Comparison of ENCODE assay signal across 19 cellular contexts in the genomic region with DNA sequence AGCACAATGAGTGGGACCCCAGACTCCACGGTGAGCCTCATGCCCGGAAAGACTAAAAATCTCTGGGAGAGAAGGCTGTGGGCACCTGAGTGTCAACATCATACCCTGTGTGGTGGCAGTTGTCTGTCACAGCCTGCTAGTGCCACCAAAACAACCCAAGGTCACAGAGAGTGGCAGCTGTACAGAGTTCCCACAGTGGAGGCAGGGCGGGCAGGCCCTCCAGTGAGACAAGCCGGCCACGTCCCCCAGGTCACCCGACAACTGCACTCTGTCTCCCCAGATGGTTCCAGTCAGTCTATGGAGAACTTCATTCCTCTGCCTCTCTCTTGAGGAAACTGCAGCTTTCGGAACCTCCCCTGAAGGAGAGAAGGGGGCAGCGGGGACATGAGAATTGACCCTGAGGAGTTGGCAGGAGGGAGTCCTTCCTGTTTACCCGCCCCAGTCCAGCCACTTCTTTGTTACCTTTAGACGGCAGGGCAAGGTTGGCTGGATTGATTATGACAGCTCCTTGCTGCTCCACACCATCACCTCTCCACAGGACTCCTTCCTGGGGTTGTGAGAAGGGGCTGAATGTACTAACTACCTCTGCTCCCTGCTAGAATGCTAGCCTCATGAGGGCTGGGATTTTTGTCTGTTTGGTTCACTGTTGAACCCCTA. TPM values are rescaled to one million over a fixed set of nuclear protein-coding genes. Genes with fewer than 3 reads are reported as not detected.
DNase-seq lines count a peak whose midpoint lies in the region; ATAC-seq and TF ChIP-seq lines count a peak whose summit lies in the region.
"Had no signal": no experiment of that assay in that cellular context is flagged by ENCODE, and none has a peak within 500 bp of the region (broad histone marks: within the 10 kb centered on the region; RNA-seq: fewer than 3 reads in every experiment).

No MANE protein-coding gene starts in this region.

- H3K4me2 ChIP-seq in trophoblast cell (ENCODE audit: low read length), result no peak overlapping the region
- H3K4me2 ChIP-seq: A549 had no signal

- peaks cover 9 to 12% of the 10 kb centered on the region in 2 donors for H3K9me3 Mint-ChIP-seq in stimulated activated naive CD8-positive, alpha-beta T cell treated with anti-CD3 and anti-CD28 coated beads, Interleukin-15, amount 100 ng/mL, for 72 hours
- H3K9me3 Mint-ChIP-seq: CD4-positive, alpha-beta T cell had no signal

- no peak overlapping the region for H4K12ac ChIP-seq in trophoblast cell (ENCODE audit: low read depth, low read length)

- H3K36me3 ChIP-seq in trophoblast cell (ENCODE audit: control insufficient read depth in 1 of 2, insufficient read depth in 2 of 2, low read length in 2 of 2), result no peaks in the 10 kb centered on the region

- H2AFZ ChIP-seq in trophoblast cell (ENCODE audit: insufficient read depth, low read length, poor library complexity), result no peak overlapping the region

- H3K9me3 ChIP-seq in trophoblast cell (ENCODE audit: insufficient read depth, low read depth, low read length), result peaks cover 2% of the 10 kb centered on the region

- H2BK12ac ChIP-seq in trophoblast cell (ENCODE audit: low read length), result no peak overlapping the region

- H3K79me1 ChIP-seq in trophoblast cell (ENCODE audit: low read length), result no peaks in the 10 kb centered on the region

- no peak overlapping the region for H2BK5ac ChIP-seq in trophoblast cell (ENCODE audit: low read depth, low read length, poor library complexity)

- H3K79me2 ChIP-seq in trophoblast cell (ENCODE audit: control insufficient read depth, insufficient read depth, low read length, poor library complexity), result no peaks in the 10 kb centered on the region

- no peaks in the 10 kb centered on the region for H3K27me3 ChIP-seq in trophoblast cell (ENCODE audit: insufficient read depth, low read length)

- H3K9ac ChIP-seq in trophoblast cell (ENCODE audit: low read length), result no peak overlapping the region

- peak overlapping the region; percentile 29 for H3K4me3 ChIP-seq in trophoblast cell (ENCODE audit: low read depth, low read length)
- no peak overlapping the region for H3K4me3 ChIP-seq in lower leg skin (ENCODE audit: low read depth, poor library complexity, severe bottlenecking)
- H3K4me3 ChIP-seq: A549 had no signal

- peak; percentile 23 for ATAC-seq in stimulated activated naive CD8-positive, alpha-beta T cell treated with anti-CD3 and anti-CD28 coated beads, Interleukin-15, Interleukin-2, amounts not matched to agents 100 U/mL and 50 U/mL, for 24 hours
- ATAC-seq in stimulated activated naive CD8-positive, alpha-beta T cell treated with anti-CD3 and anti-CD28 coated beads, Interleukin-15, amount 100 ng/mL, for 72 hours, result no peak
- peak; percentile 38 for ATAC-seq in left lobe of liver
- ATAC-seq in GM19328 (IDR thresholded peaks at IDR 0.05; ENCODE audit: unreplicated experiment), result no peak
- ATAC-seq: HCT116 had no signal

- H3K27ac ChIP-seq in trophoblast cell (ENCODE audit: low read depth, low read length), result no peak overlapping the region
- H3K27ac ChIP-seq: 22Rv1, A549, C4-2B had no signal

- no peak overlapping the region for H2AK5ac ChIP-seq in trophoblast cell (ENCODE audit: low read length)

- no peak overlapping the region for H3K4ac ChIP-seq in trophoblast cell (ENCODE audit: low read depth, low read length)

- no peak for TF ChIP-seq CTCF in lower leg skin (IDR thresholded peaks at IDR 0.05)

- no peak overlapping the region for H4K8ac ChIP-seq in trophoblast cell (ENCODE audit: low read depth, low read length)

- H3K14ac ChIP-seq in trophoblast cell (ENCODE audit: low read length), result no peak overlapping the region

- H2BK120ac ChIP-seq in trophoblast cell (ENCODE audit: insufficient read depth, low read length, poor library complexity), result no peak overlapping the region

- peaks cover 17% of the 10 kb centered on the region for H3K27me3 Mint-ChIP-seq in stimulated activated naive CD8-positive, alpha-beta T cell treated with anti-CD3 and anti-CD28 coated beads, Interleukin-15, amount 100 ng/mL, for 72 hours

- H3K18ac ChIP-seq in trophoblast cell (ENCODE audit: low read length), result no peak overlapping the region

- no peaks in the 10 kb centered on the region for H3K4me1 Mint-ChIP-seq in stimulated activated naive CD8-positive, alpha-beta T cell treated with anti-CD3 and anti-CD28 coated beads, Interleukin-15, amount 100 ng/mL, for 72 hours

- no peaks in the 10 kb centered on the region for H3K4me1 ChIP-seq in trophoblast cell (ENCODE audit: control insufficient read depth in 1 of 2, insufficient read depth in 2 of 2, low read length in 2 of 2)
- H3K4me1 ChIP-seq: A549, Caco-2 had no signal

- DNase-seq in stimulated activated naive CD8-positive, alpha-beta T cell treated with anti-CD3 and anti-CD28 coated beads, Interleukin-15, Interleukin-2, amounts not matched to agents 100 U/mL and 50 U/mL, for 24 hours, result no peak
- DNase-seq in stimulated activated naive CD8-positive, alpha-beta T cell treated with anti-CD3 and anti-CD28 coated beads, Interleukin-15, amount 100 ng/mL, for 72 hours, result no peak
- DNase-seq in left lobe of liver (ENCODE audit: low spot score) (no peak), trophoblast cell (no peak), lower leg skin (ENCODE audit: low spot score in 2 of 2) (no peak)
- DNase-seq: AML-193; Caco-2; CD4-positive, alpha-beta T cell; GDM1; GOT3; HFFc6; KBM-7 had no signal

- WGBS in trophoblast cell (ENCODE audit: extremely low coverage, insufficient coverage, insufficient read length), result no CpG with 5 or more reads among the region's 10 CpGs
- WGBS in lower leg skin, 2 donors, result 72 to 77% methylated on average over 10 of the region's 10 CpGs

- no peak overlapping the region for H3K4me3 Mint-ChIP-seq in stimulated activated naive CD8-positive, alpha-beta T cell treated with anti-CD3 and anti-CD28 coated beads, Interleukin-15, amount 100 ng/mL, for 72 hours
- H3K4me3 Mint-ChIP-seq: CD4-positive, alpha-beta T cell; HFFc6; IgD-negative memory B cell had no signal

- H4K91ac ChIP-seq in trophoblast cell (ENCODE audit: low read depth, low read length), result no peak overlapping the region

- no peak for TF ChIP-seq POLR2A in lower leg skin (IDR thresholded peaks at IDR 0.05)

- no peak overlapping the region for H3K23ac ChIP-seq in trophoblast cell (ENCODE audit: low read length)

- no peak overlapping the region for H3K27ac Mint-ChIP-seq in stimulated activated naive CD8-positive, alpha-beta T cell treated with anti-CD3 and anti-CD28 coated beads, Interleukin-15, amount 100 ng/mL, for 72 hours
- H3K27ac Mint-ChIP-seq: CD4-positive, alpha-beta T cell; HFFc6; IgD-negative memory B cell had no signal

- intact Hi-C loops in lower leg skin (cut with DNase I; ENCODE audit: low total_unique reads), result no loop called here

RNA-seq across cellular contexts. Expression of a gene that starts 11.3 kb away (rescaled TPM):
- total RNA-seq in left lobe of liver (not detected), lower leg skin (not detected)
- not detected in 2 replicates for polyA plus RNA-seq in trophoblast cell (2013)
- total RNA-seq: Caco-2; CD4-positive, alpha-beta T cell; HFFc6 had no signal
- polyA plus RNA-seq: A549, BJ, IgD-negative memory B cell had no signal

RNA-seq across cellular contexts. Expression of a gene that starts 18.7 kb away (rescaled TPM):
- total RNA-seq in left lobe of liver, result not detected
- not detected in 2 replicates for polyA plus RNA-seq in trophoblast cell (2013)
- 1 to 10 TPM in 2 of 4 donors, under 1 TPM in 2; 0.42 to 1.2 (median 0.82) TPM for total RNA-seq in lower leg skin
- total RNA-seq: Caco-2; CD4-positive, alpha-beta T cell; HFFc6 had no signal
- polyA plus RNA-seq: A549, BJ, IgD-negative memory B cell had no signal

RNA-seq across cellular contexts. Expression of a gene that starts 33.7 kb away (rescaled TPM):
- total RNA-seq in left lobe of liver (0.33 TPM), lower leg skin (1 to 10 TPM in 1 of 4 donors, under 1 TPM in 3; 0.17 to 1.2 (median 0.54) TPM)
- 0.56 and 0.63 TPM in 2 replicates for polyA plus RNA-seq in trophoblast cell (2013)
- total RNA-seq: Caco-2, HFFc6 had no signal
- polyA plus RNA-seq: BJ had no signal

RNA-seq across cellular contexts. Expression of a gene that starts 33.9 kb away (rescaled TPM):
- total RNA-seq in left lobe of liver, result not detected
- not detected in 2 replicates for polyA plus RNA-seq in trophoblast cell (2013)
- total RNA-seq in lower leg skin, result 10 to 100 TPM; 26.8 to 57.6 (median 39.4) TPM
- total RNA-seq: HFFc6 had no signal
- polyA plus RNA-seq: BJ, IgD-negative memory B cell had no signal

Comparison
In these comparisons a context has a peak if more than half of its experiments do, and no peak if none do; other contexts are left out.
1. ATAC-seq: peak in stimulated activated naive CD8-positive, alpha-beta T cell treated with anti-CD3 and anti-CD28 coated beads, Interleukin-15, Interleukin-2, amounts not matched to agents 100 U/mL and 50 U/mL, for 24 hours (single experiment) and left lobe of liver (single experiment); none in stimulated activated naive CD8-positive, alpha-beta T cell treated with anti-CD3 and anti-CD28 coated beads, Interleukin-15, amount 100 ng/mL, for 72 hours (single experiment) and GM19328 (single experiment).